21 cellular contexts compared by ENCODE assay signal in the genomic region with DNA sequence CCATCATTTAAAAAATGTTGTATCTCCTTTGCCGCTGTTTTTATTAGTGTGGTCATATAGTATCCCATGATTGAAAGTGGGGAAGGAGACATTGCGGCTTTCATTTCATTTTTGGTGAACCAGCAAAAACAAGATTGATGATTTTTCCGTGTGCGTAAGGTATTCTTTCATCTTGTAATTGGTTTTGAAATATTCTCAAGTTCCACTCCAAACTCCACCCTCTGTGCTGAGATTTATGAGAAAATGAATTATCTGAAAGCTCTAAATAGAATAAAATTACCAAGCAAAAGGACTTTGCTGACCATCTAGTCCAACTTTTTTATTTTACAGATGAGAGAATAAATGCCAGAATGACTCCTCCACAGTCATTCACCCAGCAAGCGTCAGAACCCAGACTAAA.
DNase-seq lines count a peak whose midpoint lies in the region; FAIRE-seq and TF ChIP-seq lines count a peak whose summit lies in the region.
"Had no signal": no experiment of that assay in that cellular context is flagged by ENCODE, and none has a peak within 500 bp of the region (broad histone marks: within the 10 kb centered on the region; RNA-seq: fewer than 3 reads in every experiment).

No MANE protein-coding gene starts in this region.

- no peaks in the 10 kb centered on the region for H3K36me3 ChIP-seq in A673 (ENCODE audit: insufficient read depth, low read length, poor library complexity, severe bottlenecking)
- no peaks in the 10 kb centered on the region for H3K36me3 ChIP-seq in astrocyte (ENCODE audit: insufficient read depth, low read length)
- no peaks in the 10 kb centered on the region for H3K36me3 ChIP-seq in uterus
- H3K36me3 ChIP-seq: HAP-1 had no signal

- no peak overlapping the region for H3K4me2 ChIP-seq in astrocyte (ENCODE audit: low read length)
- H3K4me2 ChIP-seq: A549 had no signal

- BruUV-seq in A673 (replicated peaks; lab: Mats Ljungman, UMichigan), result no TSS peak

- H3K27ac ChIP-seq in A673 (ENCODE audit: low read depth, low read length, poor library complexity, severe bottlenecking) (peak overlapping the region; percentile 65), astrocyte (ENCODE audit: low read depth, low read length) (no peak overlapping the region), uterus (peak overlapping the region; percentile 1 to 22)
- H3K27ac ChIP-seq: 22Rv1, A549, GM23248 had no signal

- TF ChIP-seq POLR2A in uterus (IDR thresholded peaks at IDR 0.05), result no peak

- no peak overlapping the region for H3K9ac ChIP-seq in astrocyte (ENCODE audit: low read length)
- H3K9ac ChIP-seq: GM23248 had no signal

- H2AFZ ChIP-seq in astrocyte (ENCODE audit: low read depth, low read length), result no peak overlapping the region
- H2AFZ ChIP-seq: GM23248 had no signal

- H3K36me3 Mint-ChIP-seq in astrocyte (ENCODE audit: low read depth, unreplicated experiment) (peaks cover 2% of the 10 kb centered on the region), nephron (ENCODE audit: low read depth) (peaks cover 7% of the 10 kb centered on the region)
- H3K36me3 Mint-ChIP-seq: CD4-positive, CD25-positive, alpha-beta regulatory T cell; CD8-positive, alpha-beta memory T cell had no signal

- H3K4me1 Mint-ChIP-seq in astrocyte (ENCODE audit: low read depth, unreplicated experiment), result peaks cover 14% of the 10 kb centered on the region
- H3K4me1 Mint-ChIP-seq in nephron, result peaks cover 27% of the 10 kb centered on the region
- H3K4me1 Mint-ChIP-seq: CD4-positive, CD25-positive, alpha-beta regulatory T cell; CD8-positive, alpha-beta memory T cell had no signal

- peaks cover 15% of the 10 kb centered on the region for H3K9me3 Mint-ChIP-seq in astrocyte (ENCODE audit: unreplicated experiment)
- peaks cover 26% of the 10 kb centered on the region for H3K9me3 Mint-ChIP-seq in nephron

- H3K79me2 ChIP-seq in astrocyte (ENCODE audit: insufficient read depth, low read length), result no peaks in the 10 kb centered on the region

- POLR2A ChIA-PET in A673 (lab: Charles Lee; ENCODE audit: low non-redundant PET), result no interaction called here

- H3K4me3 Mint-ChIP-seq in astrocyte (ENCODE audit: unreplicated experiment), result no peak overlapping the region
- no peak overlapping the region for H3K4me3 Mint-ChIP-seq in nephron
- H3K4me3 Mint-ChIP-seq: CD4-positive, CD25-positive, alpha-beta regulatory T cell; CD8-positive, alpha-beta memory T cell had no signal

- DNase-seq in A673 (ENCODE audit: low spot score) (no peak), astrocyte (ENCODE audit: low read depth) (peak; percentile 56), uterus (no peak), GM10266 (ENCODE audit: extremely low spot score) (no peak)
- DNase-seq in stimulated activated CD4-positive, alpha-beta T cell treated with anti-CD3 and anti-CD28 coated beads, Interleukin-2, amount 100 ng/mL, for 48 hours, result no peak
- DNase-seq in stimulated activated naive CD4-positive, alpha-beta T cell (lab: John Stamatoyannopoulos, UW), result no peak
- DNase-seq: C1 segment of cervical spinal cord; CD4-positive, CD25-positive, alpha-beta regulatory T cell; CD8-positive, alpha-beta memory T cell; COR-L47; DMS 273 treated with DMSO at 0.1 percent for 48 hours; DMS53; DND-41; EL; GM23248 had no signal

- H4K20me1 ChIP-seq in astrocyte (ENCODE audit: insufficient read depth, low read length), result no peaks in the 10 kb centered on the region

- H3K9me3 ChIP-seq in A673 (ENCODE audit: low read depth, low read length, poor library complexity, severe bottlenecking) (peaks cover 16% of the 10 kb centered on the region), astrocyte (ENCODE audit: insufficient read depth, low read depth, low read length) (no peaks in the 10 kb centered on the region), uterus (peaks cover 0 to 10% of the 10 kb centered on the region in 2 donors)
- H3K9me3 ChIP-seq: A549, HAP-1 had no signal

- H3K4me3 ChIP-seq in A673 (ENCODE audit: low read depth, low read length, poor library complexity, severe bottlenecking) (no peak overlapping the region), astrocyte (ENCODE audit: insufficient read depth, low read depth, low read length) (no peak overlapping the region), uterus (no peak overlapping the region)
- H3K4me3 ChIP-seq: A549, GM23248, HAP-1 had no signal

- CTCF ChIA-PET in A673 (lab: Charles Lee), result no interaction called here

- no peaks in the 10 kb centered on the region for H3K27me3 Mint-ChIP-seq in astrocyte (ENCODE audit: low read depth, unreplicated experiment)
- H3K27me3 Mint-ChIP-seq in nephron (ENCODE audit: low read depth), result no peaks in the 10 kb centered on the region
- H3K27me3 Mint-ChIP-seq: CD4-positive, CD25-positive, alpha-beta regulatory T cell had no signal

- no peaks in the 10 kb centered on the region for H3K27me3 ChIP-seq in A673 (replicated peaks; ENCODE audit: insufficient read depth, low read depth, low read length, poor library complexity)
- no peaks in the 10 kb centered on the region for H3K27me3 ChIP-seq in astrocyte (ENCODE audit: insufficient read depth, low read length)
- H3K27me3 ChIP-seq in uterus, result no peaks in the 10 kb centered on the region

- H3K27ac Mint-ChIP-seq in astrocyte (ENCODE audit: unreplicated experiment), result no peak overlapping the region
- H3K27ac Mint-ChIP-seq in nephron, result peak overlapping the region; percentile 14 to 68 (median 18)
- H3K27ac Mint-ChIP-seq: CD4-positive, CD25-positive, alpha-beta regulatory T cell; CD8-positive, alpha-beta memory T cell had no signal

- no peak for TF ChIP-seq CTCF in A673 (conservative IDR thresholded peaks at IDR 0.05; ENCODE audit: low read depth, low read length)
- TF ChIP-seq CTCF in astrocyte (IDR thresholded peaks at IDR 0.05; ENCODE audit: insufficient read depth, low read depth, low read length), result no peak
- TF ChIP-seq CTCF in nephron (IDR thresholded peaks at IDR 0.05; ENCODE audit: unreplicated experiment in 3 of 3), result no peak
- TF ChIP-seq CTCF in uterus (IDR thresholded peaks at IDR 0.05), result no peak
- TF ChIP-seq CTCF in GM10266 (IDR thresholded peaks at IDR 0.05; ENCODE audit: control insufficient read depth, insufficient read depth, low read depth, missing control alignments), result no peak

- intact Hi-C loops in A673 (cut with micrococcal nuclease; ENCODE audit: unreplicated experiment) (no loop called here), uterus (cut with DNase I; ENCODE audit: low total_unique reads) (no loop called here)

- FAIRE-seq in astrocyte (lab: Jason Lieb, UNC), result peak; percentile 32
- FAIRE-seq: A549, GM12891, GM19239 had no signal

- H3K4me1 ChIP-seq in A673 (ENCODE audit: insufficient read depth, low read length, poor library complexity, severe bottlenecking), result peaks cover 13% of the 10 kb centered on the region
- peaks cover 4% of the 10 kb centered on the region for H3K4me1 ChIP-seq in astrocyte (ENCODE audit: insufficient read depth, low read length)
- H3K4me1 ChIP-seq in uterus, result peaks cover 0 to 6% of the 10 kb centered on the region in 2 donors
- H3K4me1 ChIP-seq: A549, HAP-1 had no signal
